17 cellular contexts compared by ENCODE assay signal in the genomic region with DNA sequence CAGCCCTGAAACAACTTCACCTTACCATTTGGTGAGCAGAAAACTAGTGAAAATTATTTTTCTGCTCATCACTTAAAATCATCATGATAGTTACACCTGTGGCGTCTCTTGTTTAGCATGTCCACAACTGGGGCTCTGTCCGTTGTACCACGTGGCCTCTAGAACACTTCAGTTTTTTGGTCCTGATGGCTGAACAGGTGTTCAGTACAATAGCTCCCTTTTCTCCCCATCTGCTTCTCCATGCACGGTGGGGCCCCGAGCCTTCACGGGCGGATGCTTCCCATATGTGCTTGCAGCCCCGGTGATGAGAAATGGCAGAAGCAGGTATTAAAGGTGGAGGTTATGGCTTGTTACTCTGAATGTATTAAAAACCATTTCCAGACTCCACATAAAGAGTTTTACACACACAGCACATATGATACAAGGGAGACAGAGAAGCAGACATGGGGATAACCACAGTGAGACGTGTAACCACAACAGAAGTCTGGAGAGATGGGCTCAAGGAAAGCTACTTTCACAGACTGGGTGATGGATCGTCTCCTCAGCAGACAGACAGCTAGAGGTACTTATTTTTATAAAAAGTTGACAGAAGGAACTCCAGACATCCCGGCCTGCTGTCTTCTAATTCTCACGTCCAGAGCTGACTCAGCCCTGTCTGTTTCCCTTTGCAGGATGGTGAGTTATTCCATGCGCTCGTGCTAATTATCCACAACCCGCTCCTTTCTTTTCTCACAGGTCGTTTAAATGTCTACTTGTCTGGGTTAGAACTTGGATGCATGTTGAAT.
DNase-seq lines count a peak whose midpoint lies in the region; ATAC-seq and TF ChIP-seq lines count a peak whose summit lies in the region.
"Had no signal": no experiment of that assay in that cellular context is flagged by ENCODE, and none has a peak within 500 bp of the region (broad histone marks: within the 10 kb centered on the region; RNA-seq: fewer than 3 reads in every experiment).

No MANE protein-coding gene starts in this region.

- peak overlapping the region; percentile 10 for H3K4me2 ChIP-seq in hepatocyte

- H3K27ac ChIP-seq in hepatocyte, result no peak overlapping the region
- H3K27ac ChIP-seq: C4-2B, epithelial cell of prostate, prostate gland had no signal

- DNase-seq in COLO668 (lab: John Stamatoyannopoulos, UW; ENCODE audit: unreplicated experiment) (peak; percentile 35), NCI-H82 treated with DMSO at 0.1 percent for 48 hours (lab: John Stamatoyannopoulos, UW; ENCODE audit: unreplicated experiment) (peak; percentile 8), hepatocyte (ENCODE audit: low spot score) (peak; percentile 31), HFFc6 (no peak), cortex of kidney (lab: John Stamatoyannopoulos, UW) (no peak)
- no peak for DNase-seq in activated naive CD4-positive, alpha-beta T cell treated with anti-CD3 and anti-CD28 coated beads, Interleukin-2, amount 10 ng/mL, durations not matched to agents 7 days and 5 days
- DNase-seq: activated CD4-positive, alpha-beta T cell treated with anti-CD3 and anti-CD28 coated beads, Interleukin-2, amount 50 U/mL, for 4 hours; activated effector memory CD4-positive, alpha-beta T cell treated with Interleukin-2 at 50 U/mL for 16 hours; NCI-H1092 treated with DMSO at 0.1 percent for 48 hours; stimulated activated CD4-positive, alpha-beta T cell treated with anti-CD3 and anti-CD28 coated beads, Interleukin-4, amount 100 ng/mL, for 1 hour; stimulated activated naive CD4-positive, alpha-beta T cell treated with Interleukin-2 at 50 U/mL for 16 hours had no signal

- CTCF ChIA-PET in activated naive CD4-positive, alpha-beta T cell treated with anti-CD3 and anti-CD28 coated beads, Interleukin-2, amount 10 ng/mL, durations not matched to agents 7 days and 5 days (lab: Charles Lee), result interaction anchor here (1.1 to 2.9 kb wide), 3 partner anchors 31 to 410 kb away, joined by 4 to 7 read pairs (median 5); no protein-coding TSS in a partner anchor

- no peaks in the 10 kb centered on the region for H3K36me3 Mint-ChIP-seq in HFFc6 (ENCODE audit: low read depth)
- no peaks in the 10 kb centered on the region for H3K36me3 Mint-ChIP-seq in activated naive CD4-positive, alpha-beta T cell treated with anti-CD3 and anti-CD28 coated beads, Interleukin-2, amount 10 ng/mL, durations not matched to agents 7 days and 5 days

- ATAC-seq in HG03432 (IDR thresholded peaks at IDR 0.05; ENCODE audit: unreplicated experiment) (peak; percentile 34), GM19467 (IDR thresholded peaks at IDR 0.05; ENCODE audit: unreplicated experiment) (no peak)

- H3K4me3 ChIP-seq in hepatocyte, result no peak overlapping the region
- H3K4me3 ChIP-seq: prostate gland had no signal

- no peaks in the 10 kb centered on the region for H3K36me3 ChIP-seq in hepatocyte (replicated peaks; ENCODE audit: insufficient read depth, low read depth)
- H3K36me3 ChIP-seq: prostate gland had no signal

- H3K4me1 Mint-ChIP-seq in HFFc6 (ENCODE audit: low read depth), result peaks cover 29% of the 10 kb centered on the region
- peaks cover 13% of the 10 kb centered on the region for H3K4me1 Mint-ChIP-seq in activated naive CD4-positive, alpha-beta T cell treated with anti-CD3 and anti-CD28 coated beads, Interleukin-2, amount 10 ng/mL, durations not matched to agents 7 days and 5 days

- WGBS in hepatocyte (ENCODE audit: low lambda C conversion rate, missing lambda C conversion rate), result 49% methylated on average over 16 of the region's 16 CpGs

- no peaks in the 10 kb centered on the region for H4K20me1 ChIP-seq in hepatocyte (ENCODE audit: insufficient read depth, poor library complexity, severe bottlenecking)

- no peak overlapping the region for H2AFZ ChIP-seq in hepatocyte

- H3K79me2 ChIP-seq in hepatocyte, result no peaks in the 10 kb centered on the region

- no peak overlapping the region for H3K27ac Mint-ChIP-seq in HFFc6
- no peak overlapping the region for H3K27ac Mint-ChIP-seq in activated naive CD4-positive, alpha-beta T cell treated with anti-CD3 and anti-CD28 coated beads, Interleukin-2, amount 10 ng/mL, durations not matched to agents 7 days and 5 days
- H3K27ac Mint-ChIP-seq: T-helper 1 cell treated with Interleukin-12 subunit alpha and Interleukin-12 subunit beta and Interleukin-4 antibody, amounts not matched to agents 30 μg/mL and 1 μg/mL, for 36 hours had no signal

- no peaks in the 10 kb centered on the region for H3K4me1 ChIP-seq in hepatocyte (ENCODE audit: insufficient read depth)
- H3K4me1 ChIP-seq: prostate gland had no signal

- H3K9me3 Mint-ChIP-seq in HFFc6, result no peaks in the 10 kb centered on the region
- H3K9me3 Mint-ChIP-seq in activated naive CD4-positive, alpha-beta T cell treated with anti-CD3 and anti-CD28 coated beads, Interleukin-2, amount 10 ng/mL, durations not matched to agents 7 days and 5 days, result no peaks in the 10 kb centered on the region
- H3K9me3 Mint-ChIP-seq: T-helper 1 cell treated with Interleukin-12 subunit alpha and Interleukin-12 subunit beta and Interleukin-4 antibody, amounts not matched to agents 30 μg/mL and 1 μg/mL, for 36 hours had no signal

- no peaks in the 10 kb centered on the region for H3K27me3 ChIP-seq in hepatocyte

- peaks cover 2% of the 10 kb centered on the region; the same call in 1 of the 2 replicates for H3K27me3 Mint-ChIP-seq in HFFc6 (ENCODE audit: insufficient read depth)
- peaks cover 4% of the 10 kb centered on the region for H3K27me3 Mint-ChIP-seq in activated naive CD4-positive, alpha-beta T cell treated with anti-CD3 and anti-CD28 coated beads, Interleukin-2, amount 10 ng/mL, durations not matched to agents 7 days and 5 days

- H3K9me3 ChIP-seq in hepatocyte (ENCODE audit: low read depth), result no peaks in the 10 kb centered on the region
- H3K9me3 ChIP-seq: prostate gland had no signal

- no peak overlapping the region for H3K4me3 Mint-ChIP-seq in HFFc6
- no peak overlapping the region for H3K4me3 Mint-ChIP-seq in activated naive CD4-positive, alpha-beta T cell treated with anti-CD3 and anti-CD28 coated beads, Interleukin-2, amount 10 ng/mL, durations not matched to agents 7 days and 5 days
- H3K4me3 Mint-ChIP-seq: T-helper 1 cell treated with Interleukin-12 subunit alpha and Interleukin-12 subunit beta and Interleukin-4 antibody, amounts not matched to agents 30 μg/mL and 1 μg/mL, for 36 hours had no signal

- no peaks in the 10 kb centered on the region for H3K9me2 ChIP-seq in hepatocyte (replicated peaks; ENCODE audit: insufficient read depth)

- no peak for TF ChIP-seq CTCF in hepatocyte (IDR thresholded peaks at IDR 0.05; ENCODE audit: poor library complexity)
- TF ChIP-seq CTCF in HFFc6 (IDR thresholded peaks at IDR 0.05), result no peak

Comparison
In these comparisons a context has a peak if more than half of its experiments do, and no peak if none do; other contexts are left out.
1. DNase-seq: peak in COLO668 (single experiment), NCI-H82 treated with DMSO at 0.1 percent for 48 hours (single experiment) and hepatocyte (single experiment); none in HFFc6 (single experiment), activated naive CD4-positive, alpha-beta T cell treated with anti-CD3 and anti-CD28 coated beads, Interleukin-2, amount 10 ng/mL, durations not matched to agents 7 days and 5 days (single experiment) and cortex of kidney (single experiment).